In the genomic region with DNA sequence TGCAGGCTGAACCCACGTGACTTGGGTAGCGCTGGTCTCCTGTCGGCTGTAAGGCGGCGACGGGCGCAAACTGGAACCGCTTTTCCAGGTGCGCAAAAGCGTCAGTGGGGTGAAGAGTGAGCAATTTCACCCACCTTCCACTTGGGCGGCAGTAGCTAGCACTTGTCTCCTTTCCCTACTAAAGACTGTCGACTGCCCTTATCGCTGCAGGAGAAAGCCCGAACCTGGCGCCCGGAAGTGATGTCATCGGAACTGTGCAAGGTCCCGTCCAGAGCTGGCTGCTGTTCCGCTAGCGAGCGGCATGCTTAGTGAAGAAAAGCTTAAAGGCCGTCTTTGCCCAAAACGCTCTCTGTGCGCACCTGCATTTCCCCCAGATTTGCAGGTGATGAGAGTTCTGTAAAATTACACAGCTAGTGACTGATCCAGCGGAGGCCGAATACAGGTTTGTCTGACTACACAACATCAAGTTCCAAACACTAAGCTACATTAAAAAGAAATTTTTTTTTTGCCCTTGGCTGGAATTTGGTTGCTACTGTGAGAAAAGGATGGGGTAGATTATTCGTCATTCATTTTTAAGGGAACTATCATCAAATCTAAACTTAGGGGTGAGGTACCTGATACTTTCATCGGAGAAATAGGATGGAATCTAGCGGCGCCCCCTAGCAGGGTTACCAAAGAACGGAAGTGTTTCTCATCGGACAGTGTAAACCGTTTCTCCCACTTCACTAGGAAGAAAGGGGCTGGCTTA, we compare ENCODE assay signal across 8 cellular contexts. TPM values are rescaled to one million over a fixed set of nuclear protein-coding genes. Genes with fewer than 3 reads are reported as not detected.
DNase-seq lines count a peak whose midpoint lies in the region; ATAC-seq and TF ChIP-seq lines count a peak whose summit lies in the region.

OSGEPL1 (minus strand) TSS at position 242 of the 748 bp plus-strand sequence. CDS start 1,152 bp downstream, outside the sequence.

- peaks cover 18% of the 10 kb centered on the region for H3K4me1 Mint-ChIP-seq in activated T-cell treated with anti-CD3 and anti-CD28 coated beads, Interleukin-2, amount 50 U/mL, for 72 hours (ENCODE audit: low read depth)

- H3K27me3 ChIP-seq in esophagus squamous epithelium, result no peaks in the 10 kb centered on the region

- H3K9me3 Mint-ChIP-seq in activated T-cell treated with anti-CD3 and anti-CD28 coated beads, Interleukin-2, amount 50 U/mL, for 72 hours, result no peaks in the 10 kb centered on the region

- peak within 1 kb of the TSS; percentile 100 for H3K27ac Mint-ChIP-seq in activated T-cell treated with anti-CD3 and anti-CD28 coated beads, Interleukin-2, amount 50 U/mL, for 72 hours

- H3K4me3 ChIP-seq in esophagus squamous epithelium, result peak within 1 kb of the TSS; percentile 51 to 87 (median 80)

- ATAC-seq in GM21723 (IDR thresholded peaks at IDR 0.05; ENCODE audit: unreplicated experiment), result peak; percentile 97
- peak; percentile 98 for ATAC-seq in activated T-cell treated with anti-CD3 and anti-CD28 coated beads, Interleukin-2, amount 50 U/mL, for 72 hours (replicated peaks in 1 of 2)

- TF ChIP-seq POLR2A in esophagus squamous epithelium (IDR thresholded peaks at IDR 0.05), result peak in 2 of 4 donors; percentile 5 to 9

- intact Hi-C loops in esophagus squamous epithelium (cut with DNase I), result no loop called here

- H3K4me1 ChIP-seq in esophagus squamous epithelium, result peaks cover 5 to 21% (median 10%) of the 10 kb centered on the region in 3 donors

- peak; percentile 94 for DNase-seq in DMS79 treated with DMSO at 0.1 percent for 48 hours (lab: John Stamatoyannopoulos, UW)
- DNase-seq in KG1 (lab: John Stamatoyannopoulos, UW), result peak; percentile 87
- peak; percentile 92 to 95 for DNase-seq in activated T-cell treated with anti-CD3 and anti-CD28 coated beads, Interleukin-2, amount 50 U/mL, for 72 hours
- peak; percentile 64 for DNase-seq in esophagus squamous epithelium (lab: John Stamatoyannopoulos, UW)
- DNase-seq in myocyte (ENCODE audit: low read depth), result peak; percentile 94
- DNase-seq in stimulated activated CD8-positive, alpha-beta memory T cell treated with anti-CD3 and anti-CD28 coated beads, Interleukin-7, amount 100 ng/mL, for 48 hours (ENCODE audit: extremely low read depth in 1 of 2, low read depth in 1 of 2), result peak; percentile 83 to 92

- no peaks in the 10 kb centered on the region for H3K9me3 ChIP-seq in esophagus squamous epithelium

- peak in 4 of 6 experiments; percentile 14 to 44 (median 31) for TF ChIP-seq CTCF in esophagus squamous epithelium (IDR thresholded peaks at IDR 0.05)

- H3K36me3 Mint-ChIP-seq in activated T-cell treated with anti-CD3 and anti-CD28 coated beads, Interleukin-2, amount 50 U/mL, for 72 hours (ENCODE audit: insufficient read depth in 2 of 2), result peaks cover 0 to 12% of the 10 kb centered on the region in 2 donors

- peaks cover 0 to 29% (median 0%) of the 10 kb centered on the region in 3 donors for H3K36me3 ChIP-seq in esophagus squamous epithelium

- no peaks in the 10 kb centered on the region for H3K27me3 Mint-ChIP-seq in activated T-cell treated with anti-CD3 and anti-CD28 coated beads, Interleukin-2, amount 50 U/mL, for 72 hours (ENCODE audit: low read depth)

- peak within 1 kb of the TSS; percentile 67 to 95 (median 94) for H3K27ac ChIP-seq in esophagus squamous epithelium

- WGBS in esophagus squamous epithelium, 2 donors, result 0% methylated on average over 7 to 32 of the region's 33 CpGs

- H3K4me3 Mint-ChIP-seq in activated T-cell treated with anti-CD3 and anti-CD28 coated beads, Interleukin-2, amount 50 U/mL, for 72 hours, result peak within 1 kb of the TSS; percentile 94 to 95

TF ChIP-seq in PFSK-1, 5 proteins besides CTCF, POLR2A, EP300 and RAD21:
- TF ChIP-seq, protein P1, sequence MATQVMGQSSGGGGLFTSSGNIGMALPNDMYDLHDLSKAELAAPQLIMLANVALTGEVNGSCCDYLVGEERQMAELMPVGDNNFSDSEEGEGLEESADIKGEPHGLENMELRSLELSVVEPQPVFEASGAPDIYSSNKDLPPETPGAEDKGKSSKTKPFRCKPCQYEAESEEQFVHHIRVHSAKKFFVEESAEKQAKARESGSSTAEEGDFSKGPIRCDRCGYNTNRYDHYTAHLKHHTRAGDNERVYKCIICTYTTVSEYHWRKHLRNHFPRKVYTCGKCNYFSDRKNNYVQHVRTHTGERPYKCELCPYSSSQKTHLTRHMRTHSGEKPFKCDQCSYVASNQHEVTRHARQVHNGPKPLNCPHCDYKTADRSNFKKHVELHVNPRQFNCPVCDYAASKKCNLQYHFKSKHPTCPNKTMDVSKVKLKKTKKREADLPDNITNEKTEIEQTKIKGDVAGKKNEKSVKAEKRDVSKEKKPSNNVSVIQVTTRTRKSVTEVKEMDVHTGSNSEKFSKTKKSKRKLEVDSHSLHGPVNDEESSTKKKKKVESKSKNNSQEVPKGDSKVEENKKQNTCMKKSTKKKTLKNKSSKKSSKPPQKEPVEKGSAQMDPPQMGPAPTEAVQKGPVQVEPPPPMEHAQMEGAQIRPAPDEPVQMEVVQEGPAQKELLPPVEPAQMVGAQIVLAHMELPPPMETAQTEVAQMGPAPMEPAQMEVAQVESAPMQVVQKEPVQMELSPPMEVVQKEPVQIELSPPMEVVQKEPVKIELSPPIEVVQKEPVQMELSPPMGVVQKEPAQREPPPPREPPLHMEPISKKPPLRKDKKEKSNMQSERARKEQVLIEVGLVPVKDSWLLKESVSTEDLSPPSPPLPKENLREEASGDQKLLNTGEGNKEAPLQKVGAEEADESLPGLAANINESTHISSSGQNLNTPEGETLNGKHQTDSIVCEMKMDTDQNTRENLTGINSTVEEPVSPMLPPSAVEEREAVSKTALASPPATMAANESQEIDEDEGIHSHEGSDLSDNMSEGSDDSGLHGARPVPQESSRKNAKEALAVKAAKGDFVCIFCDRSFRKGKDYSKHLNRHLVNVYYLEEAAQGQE (IDR thresholded peaks at IDR 0.05; ENCODE audit: insufficient read depth in 1 of 2, low read depth in 2 of 2, low read length in 2 of 2), result 0 out of 4 replicates have a peak, but pooled peaks of 1 of the 2 experiments have one; percentile 10
- TF ChIP-seq FOXP2 (optimal IDR thresholded peaks at IDR 0.05; ENCODE audit: borderline replicate concordance, extremely low read depth, extremely low read length, insufficient read depth), result no peak
- TF ChIP-seq SIN3A (IDR thresholded peaks at IDR 0.05; ENCODE audit: borderline replicate concordance, insufficient read depth, low read length), result no peak
- peak; percentile 87 for TF ChIP-seq POLR2AphosphoS5 (IDR thresholded peaks at IDR 0.05; ENCODE audit: low read depth, low read length)
- TF ChIP-seq TAF1 (IDR thresholded peaks at IDR 0.05; ENCODE audit: borderline replicate concordance, insufficient read depth, low read length), result peak; percentile 58; the same call in 1 of the 2 replicates

RNA-seq across cellular contexts. Expression of gene OSGEPL1, which starts in this region (rescaled TPM):
- 1.6 TPM for polyA plus RNA-seq in PFSK-1 (2012; ENCODE audit: insufficient read length, low read depth)
- 10 to 100 TPM; 10.2 to 10.3 TPM for total RNA-seq in activated T-cell treated with anti-CD3 and anti-CD28 coated beads, Interleukin-2, amount 50 U/mL, for 72 hours
- total RNA-seq in esophagus squamous epithelium (1 to 10 TPM; 2.8 to 8.7 (median 5.0) TPM), myocyte (11.9 and 13.7 TPM in 2 replicates)
- polyA plus RNA-seq in myocyte (2012), result 8.0 TPM

Comparison
In these comparisons a context has a peak if more than half of its experiments do, and no peak if none do; other contexts are left out.
1. Peak in every context shown above with its lines: DNase-seq, ATAC-seq, H3K4me3 ChIP-seq and H3K27ac ChIP-seq.